26 cellular contexts compared by ENCODE assay signal in the genomic region with DNA sequence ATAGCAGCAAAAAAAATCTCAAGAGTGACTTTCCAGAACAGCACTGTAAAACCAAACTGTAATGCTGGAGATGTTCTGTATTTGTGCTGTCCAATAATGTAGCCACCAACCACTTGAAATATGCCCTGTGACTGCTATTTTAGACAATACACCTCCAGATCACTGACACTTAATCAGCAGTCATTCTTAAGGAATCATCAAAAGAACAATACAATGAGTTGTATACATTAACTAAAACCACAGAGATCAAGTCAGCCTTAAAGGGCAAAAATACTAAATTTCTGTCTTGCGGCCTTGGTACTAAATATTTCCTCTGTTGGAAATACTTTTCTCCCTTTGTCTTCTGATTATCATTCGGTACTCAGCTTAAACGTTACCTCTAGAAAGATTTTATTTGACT. TPM values are rescaled to one million over a fixed set of nuclear protein-coding genes. Genes with fewer than 3 reads are reported as not detected.
DNase-seq lines count a peak whose midpoint lies in the region; ATAC-seq and TF ChIP-seq lines count a peak whose summit lies in the region.
"Had no signal": no experiment of that assay in that cellular context is flagged by ENCODE, and none has a peak within 500 bp of the region (broad histone marks: within the 10 kb centered on the region; RNA-seq: fewer than 3 reads in every experiment).

No MANE protein-coding gene starts in this region.

- TF ChIP-seq EP300 in transverse colon (IDR thresholded peaks at IDR 0.05; ENCODE audit: low read depth), result no peak

- DNase-seq in activated CD4-positive, alpha-beta T cell treated with anti-CD3 and anti-CD28 coated beads, Interleukin-2, amount 10 ng/mL, durations not matched to agents 24 days and 14 days, result no peak
- no peak for DNase-seq in activated CD4-positive, alpha-beta T cell treated with anti-CD3 and anti-CD28 coated beads, Interleukin-2, amount 50 U/mL, for 1 hour
- peak; percentile 18 for DNase-seq in choroid plexus epithelial cell (ENCODE audit: low read depth)
- no peak for DNase-seq in gastrocnemius medialis
- no peak for DNase-seq in hepatocyte (ENCODE audit: low spot score)
- DNase-seq in NCI-H446 (lab: John Stamatoyannopoulos, UW), result no peak
- DNase-seq in transverse colon, result no peak
- DNase-seq: activated naive CD4-positive, alpha-beta T cell; activated T-cell treated with anti-CD3 and anti-CD28 coated beads for 4 hours; anterior cingulate cortex; central memory CD4-positive, alpha-beta T cell; effector memory CD4-positive, alpha-beta T cell; esophagus squamous epithelium; NCI-H1105 treated with DMSO at 0.1 percent for 48 hours; NCI-H69; nephron progenitor cell; PC-3; SHP77 treated with DMSO at 0.1 percent for 48 hours; stomach; T-helper 1 cell; upper lobe of right lung had no signal

- H3K9me3 Mint-ChIP-seq in activated CD4-positive, alpha-beta T cell treated with anti-CD3 and anti-CD28 coated beads, Interleukin-2, amount 10 ng/mL, durations not matched to agents 24 days and 14 days, result no peaks in the 10 kb centered on the region
- H3K9me3 Mint-ChIP-seq: nephron progenitor cell had no signal

- peaks cover 10% of the 10 kb centered on the region for H3K4me1 Mint-ChIP-seq in activated CD4-positive, alpha-beta T cell treated with anti-CD3 and anti-CD28 coated beads, Interleukin-2, amount 10 ng/mL, durations not matched to agents 24 days and 14 days

- in situ Hi-C loops in gastrocnemius medialis (cut with MboI; ENCODE audit: low sequenced_read_pairs in 4 of 4) (no loop called here), transverse colon (cut with MboI; ENCODE audit: low pct_ligation_motif_present in 1 of 4, low pct_unique_long_range_greater_than_20kb in 1 of 4, low sequenced_read_pairs in 3 of 4) (no loop called here)

- peaks cover 33% of the 10 kb centered on the region for H3K36me3 Mint-ChIP-seq in activated CD4-positive, alpha-beta T cell treated with anti-CD3 and anti-CD28 coated beads, Interleukin-2, amount 10 ng/mL, durations not matched to agents 24 days and 14 days (ENCODE audit: low read depth)

- H3K36me3 ChIP-seq in HUES6 (ENCODE audit: control insufficient read depth, insufficient read depth, low read length), result peaks cover 74% of the 10 kb centered on the region
- H3K36me3 ChIP-seq in gastrocnemius medialis, result peaks cover 0 to 5% of the 10 kb centered on the region in 2 donors
- no peaks in the 10 kb centered on the region for H3K36me3 ChIP-seq in hepatocyte (replicated peaks; ENCODE audit: insufficient read depth, low read depth)
- no peaks in the 10 kb centered on the region for H3K36me3 ChIP-seq in transverse colon

- ATAC-seq in gastrocnemius medialis, result no peak
- ATAC-seq: HepG2, left lobe of liver, PC-3, upper lobe of right lung had no signal

- H3K27me3 Mint-ChIP-seq in activated CD4-positive, alpha-beta T cell treated with anti-CD3 and anti-CD28 coated beads, Interleukin-2, amount 10 ng/mL, durations not matched to agents 24 days and 14 days, result no peaks in the 10 kb centered on the region
- H3K27me3 Mint-ChIP-seq: B cell had no signal

- H3K4me1 ChIP-seq in HUES6 (ENCODE audit: control insufficient read depth, insufficient read depth, low read length), result no peaks in the 10 kb centered on the region
- peaks cover 50 to 63% of the 10 kb centered on the region in 2 donors for H3K4me1 ChIP-seq in gastrocnemius medialis
- H3K4me1 ChIP-seq in hepatocyte (ENCODE audit: insufficient read depth), result no peaks in the 10 kb centered on the region
- peaks cover 0 to 11% (median 0%) of the 10 kb centered on the region in 4 donors for H3K4me1 ChIP-seq in transverse colon
- H3K4me1 ChIP-seq: esophagus squamous epithelium, upper lobe of right lung had no signal

- TF ChIP-seq CTCF in choroid plexus epithelial cell (conservative IDR thresholded peaks at IDR 0.05; ENCODE audit: low read depth, low read length) (no peak), gastrocnemius medialis (IDR thresholded peaks at IDR 0.05 in 4 of 5, conservative IDR thresholded peaks at IDR 0.05 in 1 of 5) (no peak), hepatocyte (IDR thresholded peaks at IDR 0.05; ENCODE audit: poor library complexity) (no peak), transverse colon (IDR thresholded peaks at IDR 0.05) (no peak)

- H2AFZ ChIP-seq in hepatocyte, result no peak overlapping the region

- H3K4me3 ChIP-seq in HUES6 (ENCODE audit: low read depth, low read length), result no peak overlapping the region
- no peak overlapping the region for H3K4me3 ChIP-seq in choroid plexus epithelial cell (ENCODE audit: low read depth, low read length)
- no peak overlapping the region for H3K4me3 ChIP-seq in gastrocnemius medialis
- H3K4me3 ChIP-seq in hepatocyte, result no peak overlapping the region
- no peak overlapping the region for H3K4me3 ChIP-seq in transverse colon
- H3K4me3 ChIP-seq: esophagus squamous epithelium, skin epidermis, stomach, upper lobe of right lung had no signal

- H3K9ac ChIP-seq in HUES6 (ENCODE audit: low read length), result no peak overlapping the region

- H3K4me3 Mint-ChIP-seq in activated CD4-positive, alpha-beta T cell treated with anti-CD3 and anti-CD28 coated beads, Interleukin-2, amount 10 ng/mL, durations not matched to agents 24 days and 14 days, result no peak overlapping the region
- H3K4me3 Mint-ChIP-seq: B cell, nephron progenitor cell had no signal

- no peaks in the 10 kb centered on the region for H3K9me2 ChIP-seq in hepatocyte (replicated peaks; ENCODE audit: insufficient read depth)

- H3K27ac ChIP-seq in HUES6 (ENCODE audit: low read depth, low read length), result peak overlapping the region; percentile 6; the same call in 1 of the 2 replicates
- H3K27ac ChIP-seq in gastrocnemius medialis, result peak overlapping the region; percentile 50 to 65 (median 52)
- H3K27ac ChIP-seq in hepatocyte, result no peak overlapping the region
- no peak overlapping the region for H3K27ac ChIP-seq in transverse colon
- H3K27ac ChIP-seq: esophagus squamous epithelium, skin epidermis, stomach, upper lobe of right lung had no signal

- H4K20me1 ChIP-seq in hepatocyte (ENCODE audit: insufficient read depth, poor library complexity, severe bottlenecking), result no peaks in the 10 kb centered on the region

- peaks cover 59% of the 10 kb centered on the region for H3K79me2 ChIP-seq in hepatocyte

- H3K27ac Mint-ChIP-seq in activated CD4-positive, alpha-beta T cell treated with anti-CD3 and anti-CD28 coated beads, Interleukin-2, amount 10 ng/mL, durations not matched to agents 24 days and 14 days, result peak overlapping the region; percentile 0
- H3K27ac Mint-ChIP-seq: B cell had no signal

- H3K27me3 ChIP-seq in HUES6 (ENCODE audit: control insufficient read depth, insufficient read depth, low read length), result no peaks in the 10 kb centered on the region
- H3K27me3 ChIP-seq in gastrocnemius medialis, result no peaks in the 10 kb centered on the region
- no peaks in the 10 kb centered on the region for H3K27me3 ChIP-seq in hepatocyte
- no peaks in the 10 kb centered on the region for H3K27me3 ChIP-seq in transverse colon
- H3K27me3 ChIP-seq: esophagus squamous epithelium, stomach, upper lobe of right lung had no signal

- TF ChIP-seq POLR2A in gastrocnemius medialis (IDR thresholded peaks at IDR 0.05) (no peak), transverse colon (IDR thresholded peaks at IDR 0.05) (no peak)

- 64% methylated on average over 3 of the region's 3 CpGs for WGBS in hepatocyte (ENCODE audit: low lambda C conversion rate, missing lambda C conversion rate)
- WGBS in transverse colon (ENCODE audit: low coverage in 1 of 2), 2 donors, result 54 to 56% methylated on average over 3 of the region's 3 CpGs

- H3K4me2 ChIP-seq in hepatocyte, result no peak overlapping the region

- H3K9me3 ChIP-seq in HUES6 (ENCODE audit: control insufficient read depth, insufficient read depth, low read depth, low read length), result no peaks in the 10 kb centered on the region
- H3K9me3 ChIP-seq in gastrocnemius medialis, result no peaks in the 10 kb centered on the region
- no peaks in the 10 kb centered on the region for H3K9me3 ChIP-seq in hepatocyte (ENCODE audit: low read depth)
- no peaks in the 10 kb centered on the region for H3K9me3 ChIP-seq in transverse colon
- H3K9me3 ChIP-seq: esophagus squamous epithelium, stomach, upper lobe of right lung had no signal

- intact Hi-C loops in activated CD4-positive, alpha-beta T cell treated with anti-CD3 and anti-CD28 coated beads, Interleukin-2, amount 10 ng/mL, durations not matched to agents 24 days and 14 days (cut with micrococcal nuclease), result no loop called here
- intact Hi-C loops in gastrocnemius medialis (cut with DNase I; ENCODE audit: low total_unique reads), result no loop called here
- intact Hi-C loops in transverse colon (cut with DNase I; ENCODE audit: low total_unique reads), result no loop called here

RNA-seq across cellular contexts. Expression of gene ANKFY1, which starts 33.6 kb away (rescaled TPM):
- total RNA-seq in activated CD4-positive, alpha-beta T cell treated with anti-CD3 and anti-CD28 coated beads, Interleukin-2, amount 10 ng/mL, durations not matched to agents 24 days and 14 days, result 53.1 and 53.6 TPM in 2 replicates
- total RNA-seq in gastrocnemius medialis, result 10 to 100 TPM; 12.6 to 26.9 (median 13.5) TPM
- total RNA-seq in hepatocyte, result 32.8 and 35.3 TPM in 2 replicates
- polyA plus RNA-seq in hepatocyte, result 17.5 and 18.6 TPM in 2 replicates
- 10 to 100 TPM; 53.0 to 69.9 (median 54.7) TPM for total RNA-seq in transverse colon

Comparison
In these comparisons a context has a peak if more than half of its experiments do, and no peak if none do; other contexts are left out.
1. H3K27ac ChIP-seq: peak in HUES6 (single experiment) and gastrocnemius medialis (4 of 4); none in hepatocyte (single experiment) and transverse colon (0 of 4).